Comparison of ENCODE assay signal across 24 cellular contexts in genomic region chr19:55650602-55651230, GRCh38. TPM values are rescaled to one million over a fixed set of nuclear protein-coding genes. Genes with fewer than 3 reads are reported as not detected.
DNase-seq lines count a peak whose midpoint lies in the region; ATAC-seq and TF ChIP-seq lines count a peak whose summit lies in the region.
"Had no signal": no experiment of that assay in that cellular context is flagged by ENCODE, and none has a peak within 500 bp of the region (broad histone marks: within the 10 kb centered on the region; RNA-seq: fewer than 3 reads in every experiment).

No MANE protein-coding gene starts in this region.

- H3K27ac ChIP-seq in SK-N-SH (ENCODE audit: low read depth in 2 of 2, low read length in 1 of 2) (no peak overlapping the region; a peak in 1 of 4 replicates), Panc1 (ENCODE audit: low read length) (peak overlapping the region; percentile 41; the same call in 1 of the 2 replicates), neuronal stem cell (replicated peaks; ENCODE audit: low read length) (no peak overlapping the region), mammary epithelial cell (ENCODE audit: insufficient read depth, low read depth, low read length) (no peak overlapping the region), hepatocyte (no peak overlapping the region)
- H3K27ac ChIP-seq: 22Rv1, brain microvascular endothelial cell, left ventricle myocardium inferior, psoas muscle, tibial artery had no signal

- BruUV-seq in Panc1 (replicated peaks; lab: Mats Ljungman, UMichigan) (no TSS peak), mammary epithelial cell (replicated peaks; lab: Mats Ljungman, UMichigan) (no TSS peak)

- no peak overlapping the region for H4K8ac ChIP-seq in neuronal stem cell (ENCODE audit: low read depth, low read length)

- peaks cover 17% of the 10 kb centered on the region for H3K79me1 ChIP-seq in neuronal stem cell (ENCODE audit: low read depth, low read length)

- H2BK12ac ChIP-seq in neuronal stem cell (ENCODE audit: low read length) = peak overlapping the region; percentile 41

- WGBS in SK-N-SH (ENCODE audit: low lambda C conversion rate) = 89% methylated on average over 8 of the region's 17 CpGs
- WGBS in neuronal stem cell (ENCODE audit: extremely low coverage in 2 of 2, insufficient read length in 2 of 2, insufficient replicate concordance in 1 of 2), 2 donors = no CpG with 5 or more reads among the region's 17 CpGs
- WGBS in mammary epithelial cell (ENCODE audit: low coverage, missing lambda C conversion rate) = 93% methylated on average over 16 of the region's 17 CpGs
- WGBS in hepatocyte (ENCODE audit: low lambda C conversion rate, missing lambda C conversion rate) = 95% methylated on average over 17 of the region's 17 CpGs

- H2AFZ ChIP-seq in SK-N-SH (ENCODE audit: low read depth) (no peak overlapping the region), neuronal stem cell (ENCODE audit: low read length) (no peak overlapping the region), mammary epithelial cell (ENCODE audit: low read depth, low read length) (no peak overlapping the region), hepatocyte (no peak overlapping the region)

- peaks cover 0 to 7% (median 0%) of the 10 kb centered on the region in 5 experiments for H3K9me3 Mint-ChIP-seq in brain
- H3K9me3 Mint-ChIP-seq: activated CD4-positive, alpha-beta memory T cell treated with anti-CD3 and anti-CD28 coated beads, Interleukin-2, amount 10 ng/mL, durations not matched to agents 7 days and 5 days had no signal

- H2BK5ac ChIP-seq in neuronal stem cell (ENCODE audit: low read length) = no peak overlapping the region

- DNase-seq in SK-N-SH (peak; percentile 3), Panc1 (ENCODE audit: low read depth, low spot score) (no peak), neuronal stem cell (ENCODE audit: low spot score) (no peak), mammary epithelial cell (no peak), hepatocyte (ENCODE audit: low spot score) (no peak)
- DNase-seq: activated CD4-positive, alpha-beta memory T cell treated with anti-CD3 and anti-CD28 coated beads, Interleukin-2, amount 10 ng/mL, durations not matched to agents 7 days and 5 days; brain microvascular endothelial cell; DMS79; dorsolateral prefrontal cortex; H9; Karpas-422; left ventricle myocardium inferior; NCI-H2171; PC-3; stimulated activated CD4-positive, alpha-beta T cell treated with anti-CD3 and anti-CD28 coated beads, Interleukin-4, amount 100 ng/mL, for 4 hours; stimulated activated CD8-positive, alpha-beta memory T cell treated with anti-CD3 and anti-CD28 coated beads, Interleukin-4, amount 100 ng/mL, for 48 hours; tibial artery had no signal

- no peak for TF ChIP-seq RAD21 in SK-N-SH (IDR thresholded peaks at IDR 0.05; ENCODE audit: low read length)

- peaks cover 14% of the 10 kb centered on the region for H3K36me3 Mint-ChIP-seq in brain

- H3K4ac ChIP-seq in neuronal stem cell (ENCODE audit: low read length) = no peak overlapping the region

- H3K9ac ChIP-seq in SK-N-SH = no peak overlapping the region
- no peak overlapping the region for H3K9ac ChIP-seq in neuronal stem cell (ENCODE audit: low read depth, low read length, poor library complexity)
- no peak overlapping the region for H3K9ac ChIP-seq in mammary epithelial cell (ENCODE audit: insufficient read depth, low read length)

- TF ChIP-seq CTCF in SK-N-SH (IDR thresholded peaks at IDR 0.05) (no peak), Panc1 (IDR thresholded peaks at IDR 0.05) (no peak), brain (conservative IDR thresholded peaks at IDR 0.05) (no peak), mammary epithelial cell (conservative IDR thresholded peaks at IDR 0.05 in 1 of 2, IDR thresholded peaks at IDR 0.05 in 1 of 2; ENCODE audit: extremely low read depth in 1 of 2, insufficient read depth in 1 of 2, low read depth in 1 of 2, low read length in 2 of 2) (no peak), hepatocyte (IDR thresholded peaks at IDR 0.05; ENCODE audit: poor library complexity) (no peak)

- peaks cover 1 to 18% of the 10 kb centered on the region in 2 experiments for H3K36me3 ChIP-seq in SK-N-SH (replicated peaks in 1 of 2; ENCODE audit: control insufficient read depth in 1 of 2, insufficient read depth in 2 of 2, low read length in 1 of 2)
- H3K36me3 ChIP-seq in Panc1 (ENCODE audit: control insufficient read depth, insufficient read depth, low read length) = peaks cover 5% of the 10 kb centered on the region; the same call in 1 of the 2 replicates
- peaks cover 16 to 31% of the 10 kb centered on the region in 2 donors for H3K36me3 ChIP-seq in neuronal stem cell (replicated peaks in 1 of 2; ENCODE audit: control insufficient read depth in 2 of 2, insufficient read depth in 2 of 2, low read length in 2 of 2)
- H3K36me3 ChIP-seq in mammary epithelial cell (ENCODE audit: insufficient read depth, low read length) = peaks cover under 1% of the 10 kb centered on the region
- H3K36me3 ChIP-seq in hepatocyte (replicated peaks; ENCODE audit: insufficient read depth, low read depth) = no peaks in the 10 kb centered on the region
- H3K36me3 ChIP-seq: brain microvascular endothelial cell had no signal

- ATAC-seq in SK-N-SH treated with all-trans-retinoic acid at 6 μM for 48 hours (no peak), Panc1 (no peak), HG02571 (IDR thresholded peaks at IDR 0.05; ENCODE audit: unreplicated experiment) (no peak)
- ATAC-seq: esophagus mucosa, PC-3, psoas muscle had no signal

- CTCF ChIA-PET in SK-N-SH (lab: Yijun Ruan, JAX) = interaction anchor here (4.5 kb wide), 1 partner anchor 18 kb away, joined by 30 read pairs; no protein-coding TSS in a partner anchor
- CTCF ChIA-PET in Panc1 (lab: Charles Lee) = no interaction called here
- CTCF ChIA-PET in mammary epithelial cell (lab: Charles Lee; ENCODE audit: low non-redundant PET) = no interaction called here

- H3K4me1 ChIP-seq in SK-N-SH (ENCODE audit: control insufficient read depth in 1 of 2, insufficient read depth in 2 of 2, low read depth in 1 of 2, low read length in 1 of 2) (peaks cover 5 to 21% of the 10 kb centered on the region in 2 experiments; a peak in 2 of 4 replicates), Panc1 (ENCODE audit: control insufficient read depth, insufficient read depth, low read length) (peaks cover 20% of the 10 kb centered on the region), neuronal stem cell (ENCODE audit: control insufficient read depth in 2 of 2, insufficient read depth in 1 of 2, low read depth in 1 of 2, low read length in 2 of 2) (peaks cover 10 to 12% of the 10 kb centered on the region in 2 donors), mammary epithelial cell (ENCODE audit: insufficient read depth, low read length) (peaks cover 14% of the 10 kb centered on the region), hepatocyte (ENCODE audit: insufficient read depth) (peaks cover 18% of the 10 kb centered on the region)

- H2AK5ac ChIP-seq in neuronal stem cell (ENCODE audit: low read depth, low read length) = no peak overlapping the region

- H3K4me1 Mint-ChIP-seq in brain = peaks cover 41% of the 10 kb centered on the region

- no peak overlapping the region for H3K4me2 ChIP-seq in SK-N-SH
- no peak overlapping the region for H3K4me2 ChIP-seq in neuronal stem cell (ENCODE audit: insufficient read depth, low read length, poor library complexity, severe bottlenecking)
- no peak overlapping the region for H3K4me2 ChIP-seq in mammary epithelial cell (ENCODE audit: insufficient read depth, low read depth, low read length)
- no peak overlapping the region for H3K4me2 ChIP-seq in hepatocyte
- H3K4me2 ChIP-seq: smooth muscle cell had no signal

- H4K20me1 ChIP-seq in SK-N-SH (ENCODE audit: insufficient read depth) (peaks cover 3% of the 10 kb centered on the region), mammary epithelial cell (ENCODE audit: insufficient read depth, low read length) (no peaks in the 10 kb centered on the region), hepatocyte (ENCODE audit: insufficient read depth, poor library complexity, severe bottlenecking) (peaks cover 3% of the 10 kb centered on the region)

- intact Hi-C loops in Panc1 (cut with micrococcal nuclease; ENCODE audit: unreplicated experiment) = no loop called here
- intact Hi-C loops in mammary epithelial cell (cut with micrococcal nuclease) = loop anchor here (10.0 kb wide), 1 partner anchor 316 kb away; the partner anchor contains the start of gene KMT5C

- H3K9me3 ChIP-seq in SK-N-SH (no peaks in the 10 kb centered on the region), Panc1 (ENCODE audit: control insufficient read depth, insufficient read depth, low read depth, low read length) (no peaks in the 10 kb centered on the region), neuronal stem cell (replicated peaks in 1 of 2; ENCODE audit: control insufficient read depth in 2 of 2, insufficient read depth in 1 of 2, low read depth in 1 of 2, low read length in 2 of 2) (no peaks in the 10 kb centered on the region), mammary epithelial cell (replicated peaks; ENCODE audit: insufficient read depth, low read length) (no peaks in the 10 kb centered on the region), hepatocyte (ENCODE audit: low read depth) (no peaks in the 10 kb centered on the region)
- H3K9me3 ChIP-seq: left ventricle myocardium inferior, psoas muscle, tibial artery had no signal

- peaks cover 18% of the 10 kb centered on the region for H3F3A ChIP-seq in SK-N-SH (replicated peaks; ENCODE audit: insufficient read depth)

- H3K4me3 Mint-ChIP-seq in brain = peak overlapping the region; percentile 47 to 96 (median 69)
- H3K4me3 Mint-ChIP-seq: activated CD4-positive, alpha-beta memory T cell treated with anti-CD3 and anti-CD28 coated beads, Interleukin-2, amount 10 ng/mL, durations not matched to agents 7 days and 5 days had no signal

- no peaks in the 10 kb centered on the region for H3K9me2 ChIP-seq in SK-N-SH
- no peaks in the 10 kb centered on the region for H3K9me2 ChIP-seq in hepatocyte (replicated peaks; ENCODE audit: insufficient read depth)

- H3K4me3 ChIP-seq in SK-N-SH (ENCODE audit: low read depth in 2 of 2, low read length in 1 of 2) = no peak overlapping the region
- no peak overlapping the region for H3K4me3 ChIP-seq in Panc1 (ENCODE audit: low read depth in 2 of 2, low read length in 2 of 2)
- H3K4me3 ChIP-seq in neuronal stem cell (ENCODE audit: low read length in 2 of 2) = no peak overlapping the region
- no peak overlapping the region for H3K4me3 ChIP-seq in mammary epithelial cell (replicated peaks in 1 of 3; ENCODE audit: insufficient read depth in 1 of 3, low read depth in 2 of 3, low read length in 3 of 3)
- no peak overlapping the region for H3K4me3 ChIP-seq in hepatocyte
- H3K4me3 ChIP-seq: dorsolateral prefrontal cortex, left ventricle myocardium inferior, psoas muscle, smooth muscle cell, tibial artery had no signal

- in situ Hi-C loops in Panc1 (cut with HindIII; ENCODE audit: low pct_unique_long_range_greater_than_20kb, low sequenced_read_pairs) (no loop called here), mammary epithelial cell (cut with MboI; ENCODE audit: low sequenced_read_pairs in 2 of 2) (loop anchor here in 1 of 2 donors (25.0 kb wide), 2 partner anchors 538 to 1188 kb away; partner anchors contain the start of genes CDC42EP5, LENG9 and PPP1R12C)

- TF ChIP-seq EP300 in SK-N-SH (IDR thresholded peaks at IDR 0.05; ENCODE audit: borderline replicate concordance in 1 of 2, low read depth in 1 of 2, low read length in 1 of 2) = no peak

- H3K27me3 ChIP-seq in SK-N-SH (ENCODE audit: insufficient read depth) (no peaks in the 10 kb centered on the region), Panc1 (ENCODE audit: control insufficient read depth, insufficient read depth, low read length) (no peaks in the 10 kb centered on the region), neuronal stem cell (ENCODE audit: control insufficient read depth in 3 of 3, insufficient read depth in 3 of 3, low read depth in 1 of 3, low read length in 3 of 3) (no peaks in the 10 kb centered on the region), mammary epithelial cell (ENCODE audit: insufficient read depth, low read length) (no peaks in the 10 kb centered on the region), hepatocyte (no peaks in the 10 kb centered on the region)
- H3K27me3 ChIP-seq: brain microvascular endothelial cell, dorsolateral prefrontal cortex, tibial artery had no signal

- peaks cover 10% of the 10 kb centered on the region for H3K27me3 Mint-ChIP-seq in brain
- H3K27me3 Mint-ChIP-seq: activated CD4-positive, alpha-beta memory T cell treated with anti-CD3 and anti-CD28 coated beads, Interleukin-2, amount 10 ng/mL, durations not matched to agents 7 days and 5 days had no signal

- H2BK15ac ChIP-seq in neuronal stem cell (ENCODE audit: low read length) = no peak overlapping the region

- no peak overlapping the region for H3K14ac ChIP-seq in neuronal stem cell (ENCODE audit: low read length)

- POLR2A ChIA-PET in SK-N-SH (lab: Yijun Ruan, JAX) (no interaction called here), Panc1 (lab: Charles Lee) (no interaction called here)

- H2BK120ac ChIP-seq in neuronal stem cell (ENCODE audit: low read depth, low read length) = no peak overlapping the region

- H3K79me2 ChIP-seq in SK-N-SH (ENCODE audit: insufficient read depth) (peaks cover 21% of the 10 kb centered on the region), mammary epithelial cell (ENCODE audit: insufficient read depth, low read length) (peaks cover 11% of the 10 kb centered on the region), hepatocyte (peaks cover 33% of the 10 kb centered on the region)

- H4K91ac ChIP-seq in neuronal stem cell (ENCODE audit: low read depth, low read length, poor library complexity) = no peak overlapping the region

- H3K18ac ChIP-seq in neuronal stem cell (ENCODE audit: low read length) = no peak overlapping the region

- dilution Hi-C loops in mammary epithelial cell (cut with HindIII; ENCODE audit: low sequenced_read_pairs) = no loop called here

- peak overlapping the region; percentile 65 for H3K23ac ChIP-seq in neuronal stem cell (ENCODE audit: low read depth, low read length, poor library complexity)

- H3K27ac Mint-ChIP-seq in brain = peak overlapping the region; percentile 37 to 91 (median 59)
- H3K27ac Mint-ChIP-seq: activated CD4-positive, alpha-beta memory T cell treated with anti-CD3 and anti-CD28 coated beads, Interleukin-2, amount 10 ng/mL, durations not matched to agents 7 days and 5 days had no signal

RNA-seq across cellular contexts. Expression of gene CCDC106, which starts 2.7 kb away (rescaled TPM):
- 20.1 and 27.1 TPM in 2 replicates for polyA plus RNA-seq in SK-N-SH (2012; rRNA removed)
- 16.0 and 19.9 TPM in 2 replicates for polyA plus RNA-seq in SK-N-SH (2012; cell fraction: cytosol; rRNA removed)
- 37.5 and 65.8 TPM in 2 replicates for polyA plus RNA-seq in SK-N-SH (2012; cell fraction: nucleus; rRNA removed)
- total RNA-seq in Panc1 (2021; ENCODE audit: unreplicated experiment) = 47.8 TPM
- polyA plus RNA-seq in Panc1 (2012; ENCODE audit: insufficient read length) = 101 TPM
- 31.4 TPM for polyA plus RNA-seq in brain (ENCODE audit: insufficient read depth, low read depth, low replicate concordance)
- 19.8 TPM for polyA plus RNA-seq in neuronal stem cell (2013, experiment 1 of 2)
- 19.8 TPM for polyA plus RNA-seq in neuronal stem cell (2013, experiment 2 of 2)
- 1 to 10 TPM; 5.5 to 7.0 TPM for total RNA-seq in mammary epithelial cell
- polyA plus RNA-seq in mammary epithelial cell = 2.0 TPM
- polyA minus RNA-seq in mammary epithelial cell = 0.31 TPM
- 13.0 and 18.3 TPM in 2 replicates for total RNA-seq in hepatocyte
- 30.5 and 31.7 TPM in 2 replicates for polyA plus RNA-seq in hepatocyte

RNA-seq across cellular contexts. Expression of gene U2AF2, which starts 4.1 kb away (rescaled TPM):
- polyA plus RNA-seq in SK-N-SH (2012; rRNA removed) (217 and 321 TPM in 2 replicates), brain (ENCODE audit: insufficient read depth, low read depth, low replicate concordance) (199 TPM), mammary epithelial cell (92.2 TPM), hepatocyte (16.1 and 18.0 TPM in 2 replicates)
- 124 and 156 TPM in 2 replicates for polyA plus RNA-seq in SK-N-SH (2012; cell fraction: cytosol; rRNA removed)
- 370 and 570 TPM in 2 replicates for polyA plus RNA-seq in SK-N-SH (2012; cell fraction: nucleus; rRNA removed)
- total RNA-seq in Panc1 (2021; ENCODE audit: unreplicated experiment) (545 TPM), mammary epithelial cell (100 to 1,000 TPM in 1 of 2 donors, 10 to 100 TPM in 1; 71.3 to 219 TPM), hepatocyte (94.6 and 99.6 TPM in 2 replicates)
- 761 TPM for polyA plus RNA-seq in Panc1 (2012; ENCODE audit: insufficient read length)
- 155 TPM for polyA plus RNA-seq in neuronal stem cell (2013, experiment 1 of 2)
- 147 TPM for polyA plus RNA-seq in neuronal stem cell (2013, experiment 2 of 2)
- polyA minus RNA-seq in mammary epithelial cell = 122 TPM

RNA-seq across cellular contexts. Expression of gene ZNF581, which starts 7.3 kb away (rescaled TPM):
- polyA plus RNA-seq in SK-N-SH (2012; rRNA removed) (24.2 and 24.7 TPM in 2 replicates), brain (ENCODE audit: insufficient read depth, low read depth, low replicate concordance) (24.5 TPM), mammary epithelial cell (18.4 TPM), hepatocyte (14.2 and 22.5 TPM in 2 replicates)
- 14.5 and 20.7 TPM in 2 replicates for polyA plus RNA-seq in SK-N-SH (2012; cell fraction: cytosol; rRNA removed)
- 27.5 and 35.6 TPM in 2 replicates for polyA plus RNA-seq in SK-N-SH (2012; cell fraction: nucleus; rRNA removed)
- total RNA-seq in Panc1 (2021; ENCODE audit: unreplicated experiment) (39.0 TPM), mammary epithelial cell (10 to 100 TPM; 19.8 to 30.4 TPM), hepatocyte (12.2 and 17.3 TPM in 2 replicates)
- 42.2 TPM for polyA plus RNA-seq in Panc1 (2012; ENCODE audit: insufficient read length)
- 37.9 TPM for polyA plus RNA-seq in neuronal stem cell (2013, experiment 1 of 2)
- polyA plus RNA-seq in neuronal stem cell (2013, experiment 2 of 2) = 37.2 TPM
- polyA minus RNA-seq in mammary epithelial cell = 13.3 TPM

RNA-seq across cellular contexts. Expression of gene ZNF580, which starts 9.9 kb away (rescaled TPM):
- polyA plus RNA-seq in SK-N-SH (2012; rRNA removed) (14.0 and 21.9 TPM in 2 replicates), brain (ENCODE audit: insufficient read depth, low read depth, low replicate concordance) (43.5 TPM), mammary epithelial cell (6.7 TPM), hepatocyte (53.8 and 71.5 TPM in 2 replicates)
- polyA plus RNA-seq in SK-N-SH (2012; cell fraction: cytosol; rRNA removed) = 16.3 and 18.1 TPM in 2 replicates
- polyA plus RNA-seq in SK-N-SH (2012; cell fraction: nucleus; rRNA removed) = 76.2 and 102 TPM in 2 replicates
- total RNA-seq in Panc1 (2021; ENCODE audit: unreplicated experiment) (58.0 TPM), mammary epithelial cell (10 to 100 TPM in 1 of 2 donors, 1 to 10 TPM in 1; 7.5 to 30.1 TPM), hepatocyte (6.1 and 10.1 TPM in 2 replicates)
- 91.5 TPM for polyA plus RNA-seq in Panc1 (2012; ENCODE audit: insufficient read length)
- polyA plus RNA-seq in neuronal stem cell (2013, experiment 1 of 2) = 42.3 TPM
- 43.4 TPM for polyA plus RNA-seq in neuronal stem cell (2013, experiment 2 of 2)
- polyA minus RNA-seq in mammary epithelial cell = 42.1 TPM

RNA-seq across cellular contexts. Expression of gene EPN1, which starts 24.3 kb away (rescaled TPM):
- polyA plus RNA-seq in SK-N-SH (2012; rRNA removed) (72.0 and 134 TPM in 2 replicates), brain (ENCODE audit: insufficient read depth, low read depth, low replicate concordance) (174 TPM), mammary epithelial cell (83.2 TPM), hepatocyte (154 and 165 TPM in 2 replicates)
- 63.8 and 104 TPM in 2 replicates for polyA plus RNA-seq in SK-N-SH (2012; cell fraction: cytosol; rRNA removed)
- 83.4 and 133 TPM in 2 replicates for polyA plus RNA-seq in SK-N-SH (2012; cell fraction: nucleus; rRNA removed)
- total RNA-seq in Panc1 (2021; ENCODE audit: unreplicated experiment) (361 TPM), mammary epithelial cell (100 to 1,000 TPM in 1 of 2 donors, 10 to 100 TPM in 1; 47.0 to 135 TPM), hepatocyte (40.2 and 74.8 TPM in 2 replicates)
- polyA plus RNA-seq in Panc1 (2012; ENCODE audit: insufficient read length) = 697 TPM
- polyA plus RNA-seq in neuronal stem cell (2013, experiment 1 of 2) = 91.8 TPM
- 89.2 TPM for polyA plus RNA-seq in neuronal stem cell (2013, experiment 2 of 2)
- polyA minus RNA-seq in mammary epithelial cell = 19.4 TPM
